19 cellular contexts compared by ENCODE assay signal in genomic region chr14:100116134-100116533, GRCh38. TPM values are rescaled to one million over a fixed set of nuclear protein-coding genes. Genes with fewer than 3 reads are reported as not detected.
DNase-seq lines count a peak whose midpoint lies in the region; ATAC-seq and TF ChIP-seq lines count a peak whose summit lies in the region.
"Had no signal": no experiment of that assay in that cellular context is flagged by ENCODE, and none has a peak within 500 bp of the region (broad histone marks: within the 10 kb centered on the region; RNA-seq: fewer than 3 reads in every experiment).

No MANE protein-coding gene starts in this region.

- intact Hi-C loops in natural killer cell (cut with micrococcal nuclease), result no loop called here

- no peaks in the 10 kb centered on the region for H3K27me3 Mint-ChIP-seq in activated T-helper 17 cell treated with anti-CD3 and anti-CD28 coated beads, Interleukin-2, amount 50 U/mL, for 72 hours
- no peaks in the 10 kb centered on the region for H3K27me3 Mint-ChIP-seq in natural killer cell (ENCODE audit: low read depth in 2 of 2)
- H3K27me3 Mint-ChIP-seq: activated B cell treated with CpG ODN at 0.5 μM for 24 hours, T-cell had no signal

- no peak for ATAC-seq in activated T-helper 17 cell treated with anti-CD3 and anti-CD28 coated beads, Interleukin-2, amount 50 U/mL, for 72 hours (replicated peaks)
- ATAC-seq in natural killer cell (no peak), GM18858 (IDR thresholded peaks at IDR 0.05; ENCODE audit: unreplicated experiment) (no peak)
- ATAC-seq: PC-3, T-cell had no signal

- peak overlapping the region; percentile 71 for H3K27ac Mint-ChIP-seq in activated T-helper 17 cell treated with anti-CD3 and anti-CD28 coated beads, Interleukin-2, amount 50 U/mL, for 72 hours
- H3K27ac Mint-ChIP-seq in natural killer cell, result peak overlapping the region; percentile 70 to 88

- no peak for TF ChIP-seq CTCF in natural killer cell (IDR thresholded peaks at IDR 0.05)
- TF ChIP-seq CTCF in GM10266 (IDR thresholded peaks at IDR 0.05; ENCODE audit: control insufficient read depth, insufficient read depth, low read depth, missing control alignments), result no peak

- H3K4me1 Mint-ChIP-seq in activated T-helper 17 cell treated with anti-CD3 and anti-CD28 coated beads, Interleukin-2, amount 50 U/mL, for 72 hours, result peaks cover 22% of the 10 kb centered on the region
- peaks cover 58 to 66% of the 10 kb centered on the region in 2 donors for H3K4me1 Mint-ChIP-seq in natural killer cell

- H3K36me3 Mint-ChIP-seq in activated T-helper 17 cell treated with anti-CD3 and anti-CD28 coated beads, Interleukin-2, amount 50 U/mL, for 72 hours (ENCODE audit: low read depth), result peaks cover 90% of the 10 kb centered on the region
- peaks cover 14% of the 10 kb centered on the region for H3K36me3 Mint-ChIP-seq in natural killer cell

- DNase-seq in DMS 273 (lab: John Stamatoyannopoulos, UW; ENCODE audit: unreplicated experiment) (peak; percentile 13), DMS 273 treated with DMSO at 0.1 percent for 48 hours (lab: John Stamatoyannopoulos, UW) (no peak), DMS79 treated with DMSO at 0.1 percent for 48 hours (lab: John Stamatoyannopoulos, UW) (peak; percentile 62), natural killer cell (no peak), NCI-H1048 (lab: John Stamatoyannopoulos, UW) (no peak), GM10266 (ENCODE audit: extremely low spot score) (no peak)
- DNase-seq: activated B cell treated with CpG ODN at 0.5 μM for 24 hours; activated effector memory CD4-positive, alpha-beta T cell treated with anti-CD3 and anti-CD28 coated beads, Interleukin-2, amount 50 U/mL, for 16 hours; AML-193; cortex of kidney; NCI-H1105; NCI-H774; PC-3; SHP77 treated with DMSO at 0.1 percent for 48 hours; sigmoid colon; T-cell had no signal

- H3K9me3 Mint-ChIP-seq in activated T-helper 17 cell treated with anti-CD3 and anti-CD28 coated beads, Interleukin-2, amount 50 U/mL, for 72 hours, result no peaks in the 10 kb centered on the region
- no peaks in the 10 kb centered on the region for H3K9me3 Mint-ChIP-seq in natural killer cell
- H3K9me3 Mint-ChIP-seq: activated B cell treated with CpG ODN at 0.5 μM for 24 hours, T-cell had no signal

- no peak overlapping the region for H3K4me3 Mint-ChIP-seq in activated T-helper 17 cell treated with anti-CD3 and anti-CD28 coated beads, Interleukin-2, amount 50 U/mL, for 72 hours
- no peak overlapping the region for H3K4me3 Mint-ChIP-seq in natural killer cell
- H3K4me3 Mint-ChIP-seq: activated B cell treated with CpG ODN at 0.5 μM for 24 hours, T-cell had no signal

RNA-seq across cellular contexts. Expression of gene DEGS2, which starts 43.3 kb away (rescaled TPM):
- total RNA-seq in activated T-helper 17 cell treated with anti-CD3 and anti-CD28 coated beads, Interleukin-2, amount 50 U/mL, for 72 hours, result 1 to 10 TPM in 1 of 2 donors, under 1 TPM in 1; 0.30 to 8.3 TPM
- 1 to 10 TPM in 2 of 3 donors, under 1 TPM in 1; 0.60 to 7.1 (median 4.4) TPM for total RNA-seq in natural killer cell
- total RNA-seq: endothelial cell of umbilical vein had no signal

RNA-seq across cellular contexts. Expression of gene EVL, which starts 50.9 kb away (rescaled TPM):
- 100 to 1,000 TPM; 493 to 560 TPM for total RNA-seq in activated T-helper 17 cell treated with anti-CD3 and anti-CD28 coated beads, Interleukin-2, amount 50 U/mL, for 72 hours
- total RNA-seq in natural killer cell, result 1,000 to 10,000 TPM in 1 of 3 donors, 100 to 1,000 TPM in 2; 882 to 1,108 (median 986) TPM

Comparison
In these comparisons a context has a peak if more than half of its experiments do, and no peak if none do; other contexts are left out.
1. DNase-seq: peak in DMS 273 (single experiment) and DMS79 treated with DMSO at 0.1 percent for 48 hours (single experiment); none in DMS 273 treated with DMSO at 0.1 percent for 48 hours (single experiment), natural killer cell (single experiment), NCI-H1048 (single experiment) and GM10266 (single experiment).